In genomic region chr15:26891448-26891881, GRCh38 we compare ENCODE assay signal across 8 cellular contexts. TPM values are rescaled to one million over a fixed set of nuclear protein-coding genes. Genes with fewer than 3 reads are reported as not detected.
DNase-seq lines count a peak whose midpoint lies in the region; ATAC-seq and TF ChIP-seq lines count a peak whose summit lies in the region.

No MANE protein-coding gene starts in this region.

- DNase-seq in Daoy (ENCODE audit: low read depth) (peak; percentile 82), HL-60 (ENCODE audit: low read depth in 1 of 2, low spot score in 1 of 2) (peak; percentile 47 to 73), NCI-H748 treated with DMSO at 0.1 percent for 48 hours (lab: John Stamatoyannopoulos, UW) (peak; percentile 37), astrocyte of the cerebellum (ENCODE audit: low read depth) (peak; percentile 57), hepatocyte (ENCODE audit: low spot score) (peak; percentile 88)

- H3K9me3 ChIP-seq in hepatocyte (ENCODE audit: low read depth) (no peaks in the 10 kb centered on the region), skeletal muscle satellite cell (replicated peaks; ENCODE audit: low read length) (no peaks in the 10 kb centered on the region)

- H3K4me2 ChIP-seq in hepatocyte (peak overlapping the region; percentile 57), skeletal muscle satellite cell (ENCODE audit: low read length) (peak overlapping the region; percentile 74)

- H3K27ac ChIP-seq in HL-60 (replicated peaks) (no peak overlapping the region), hepatocyte (no peak overlapping the region)

- H4K20me1 ChIP-seq in hepatocyte (ENCODE audit: insufficient read depth, poor library complexity, severe bottlenecking) = no peaks in the 10 kb centered on the region

- in situ Hi-C loops in astrocyte of the cerebellum (cut with HindIII; ENCODE audit: low sequenced_read_pairs) = no loop called here

- H3K9me2 ChIP-seq in hepatocyte (replicated peaks; ENCODE audit: insufficient read depth) = no peaks in the 10 kb centered on the region

- WGBS in hepatocyte (ENCODE audit: low lambda C conversion rate, missing lambda C conversion rate) = 25% methylated on average over 21 of the region's 21 CpGs

- TF ChIP-seq CTCF in HL-60 (IDR thresholded peaks at IDR 0.05; ENCODE audit: insufficient read depth, low read length) (peak; percentile 63), astrocyte of the cerebellum (IDR thresholded peaks at IDR 0.05; ENCODE audit: low read depth, low read length, missing control alignments) (peak; percentile 84), hepatocyte (IDR thresholded peaks at IDR 0.05; ENCODE audit: poor library complexity) (peak; percentile 90)

- no peak overlapping the region for H2AFZ ChIP-seq in hepatocyte

- H3K9ac ChIP-seq in skeletal muscle satellite cell (ENCODE audit: low read depth, low read length) = no peak overlapping the region

- H3K79me2 ChIP-seq in hepatocyte = no peaks in the 10 kb centered on the region

- ATAC-seq in HG03442 (IDR thresholded peaks at IDR 0.05; ENCODE audit: unreplicated experiment) (no peak), HG02870 (IDR thresholded peaks at IDR 0.05; ENCODE audit: unreplicated experiment) (no peak)

- H3K27me3 ChIP-seq in HL-60 (ENCODE audit: insufficient read depth, poor library complexity, severe bottlenecking) (no peaks in the 10 kb centered on the region), hepatocyte (no peaks in the 10 kb centered on the region), skeletal muscle satellite cell (ENCODE audit: control insufficient read depth, insufficient read depth, low read length) (peaks cover 5% of the 10 kb centered on the region)

- H3K36me3 ChIP-seq in hepatocyte (replicated peaks; ENCODE audit: insufficient read depth, low read depth) (no peaks in the 10 kb centered on the region), skeletal muscle satellite cell (ENCODE audit: insufficient read depth, low read length) (no peaks in the 10 kb centered on the region)

- H3K4me3 ChIP-seq in HL-60 (replicated peaks; ENCODE audit: insufficient read depth, low read length) (no peak overlapping the region), astrocyte of the cerebellum (ENCODE audit: low read depth, low read length) (peak overlapping the region; percentile 36), hepatocyte (no peak overlapping the region), skeletal muscle satellite cell (ENCODE audit: low read length) (peak overlapping the region; percentile 56)

- H3K4me1 ChIP-seq in hepatocyte (ENCODE audit: insufficient read depth) (no peaks in the 10 kb centered on the region), skeletal muscle satellite cell (ENCODE audit: control insufficient read depth, insufficient read depth, low read length) (peaks cover 5% of the 10 kb centered on the region)

RNA-seq across cellular contexts. Expression of gene GABRA5, which starts 24.6 kb away (rescaled TPM):
- 0.97 and 5.9 TPM in 2 replicates for total RNA-seq in Daoy (2014; rRNA removed; shearing (Covaris generic))
- 0.10 and 0.20 TPM in 2 replicates for total RNA-seq in hepatocyte
- not detected in 2 replicates for polyA plus RNA-seq in hepatocyte
- total RNA-seq in skeletal muscle satellite cell (2012; rRNA removed) = not detected in 2 replicates

Comparison
In these comparisons a context has a peak if more than half of its experiments do, and no peak if none do; other contexts are left out.
1. DNase-seq: peak in every context shown above with its lines; median percentile 88 in hepatocyte; 82 in Daoy; 60 in HL-60; 57 in astrocyte of the cerebellum; 37 in NCI-H748 treated with DMSO at 0.1 percent for 48 hours.
2. H3K4me3 ChIP-seq: peak in astrocyte of the cerebellum (single experiment) and skeletal muscle satellite cell (single experiment); none in HL-60 (single experiment) and hepatocyte (single experiment).
3. Peak in every context shown above with its lines, with median percentiles within 50 percentile points of each other: CTCF ChIP-seq.